ENCODE assay signal across 17 cellular contexts in the genomic region with DNA sequence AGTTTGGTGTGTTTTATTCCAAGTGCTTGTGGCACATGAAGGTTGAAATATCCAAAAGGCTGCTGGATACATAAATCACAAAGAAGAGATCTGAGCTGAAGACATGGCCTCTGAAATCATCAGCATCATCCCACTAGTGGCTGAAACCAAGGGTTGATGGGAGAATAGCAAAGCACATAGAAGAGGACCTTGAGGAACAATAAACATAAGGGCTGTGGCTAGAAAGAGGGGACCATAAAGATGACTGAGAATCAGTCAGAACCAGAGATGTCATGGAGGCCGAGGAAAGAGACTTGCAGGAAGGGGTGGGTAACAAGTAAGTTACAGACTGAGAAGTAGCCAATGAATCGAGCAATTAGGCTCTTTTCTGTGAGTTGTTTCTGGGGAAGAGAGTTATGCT.
"Had no signal": no experiment of that assay in that cellular context is flagged by ENCODE, and none has a peak within 500 bp of the region (broad histone marks: within the 10 kb centered on the region; RNA-seq: fewer than 3 reads in every experiment).

No MANE protein-coding gene starts in this region.

- H3K9ac ChIP-seq: parathyroid adenoma had no signal

- H3K4me1 ChIP-seq: parathyroid adenoma, prostate gland, right lobe of liver had no signal

- H3K36me3 Mint-ChIP-seq: naive B cell; stimulated activated naive B cell treated with anti-CD40 and anti-IgM and Interleukin-4, amounts not matched to agents 10 μg/mL and 1 μg/mL and 100 μg/mL, for 72 hours had no signal

- DNase-seq: cortex of kidney; effector CD8-positive, alpha-beta T cell; heart left ventricle; hippocampal formation; mesendoderm; nephron progenitor cell; retina; right lobe of liver; stimulated activated CD4-positive, alpha-beta T cell treated with anti-CD3 and anti-CD28 coated beads, Interleukin-4, amount 100 ng/mL, for 24 hours; trophoblast cell had no signal

- H3K79me2 ChIP-seq: parathyroid adenoma had no signal

- H3K4me3 Mint-ChIP-seq: naive B cell; nephron progenitor cell; stimulated activated naive B cell treated with anti-CD40 and anti-IgM and Interleukin-4, amounts not matched to agents 10 μg/mL and 1 μg/mL and 100 μg/mL, for 72 hours had no signal

- FAIRE-seq: endometrium, frontal cortex had no signal

- H2AFZ ChIP-seq: parathyroid adenoma had no signal

- H3K9me3 Mint-ChIP-seq: nephron progenitor cell had no signal

- H3K9me3 ChIP-seq: heart left ventricle, prostate gland, right lobe of liver had no signal

- H3K27me3 ChIP-seq: dorsolateral prefrontal cortex, heart left ventricle, right lobe of liver had no signal

- H3K4me3 ChIP-seq: dorsolateral prefrontal cortex, heart left ventricle, prostate gland, right lobe of liver had no signal

- H3K36me3 ChIP-seq: heart left ventricle, prostate gland, right lobe of liver had no signal

- H3K27ac ChIP-seq: parathyroid adenoma, prostate gland, right lobe of liver had no signal

- ATAC-seq: heart left ventricle had no signal

- H3K4me1 Mint-ChIP-seq: nephron progenitor cell had no signal

- H3K27ac Mint-ChIP-seq: naive B cell; nephron progenitor cell; stimulated activated naive B cell treated with anti-CD40 and anti-IgM and Interleukin-4, amounts not matched to agents 10 μg/mL and 1 μg/mL and 100 μg/mL, for 72 hours had no signal
